In the genomic region with DNA sequence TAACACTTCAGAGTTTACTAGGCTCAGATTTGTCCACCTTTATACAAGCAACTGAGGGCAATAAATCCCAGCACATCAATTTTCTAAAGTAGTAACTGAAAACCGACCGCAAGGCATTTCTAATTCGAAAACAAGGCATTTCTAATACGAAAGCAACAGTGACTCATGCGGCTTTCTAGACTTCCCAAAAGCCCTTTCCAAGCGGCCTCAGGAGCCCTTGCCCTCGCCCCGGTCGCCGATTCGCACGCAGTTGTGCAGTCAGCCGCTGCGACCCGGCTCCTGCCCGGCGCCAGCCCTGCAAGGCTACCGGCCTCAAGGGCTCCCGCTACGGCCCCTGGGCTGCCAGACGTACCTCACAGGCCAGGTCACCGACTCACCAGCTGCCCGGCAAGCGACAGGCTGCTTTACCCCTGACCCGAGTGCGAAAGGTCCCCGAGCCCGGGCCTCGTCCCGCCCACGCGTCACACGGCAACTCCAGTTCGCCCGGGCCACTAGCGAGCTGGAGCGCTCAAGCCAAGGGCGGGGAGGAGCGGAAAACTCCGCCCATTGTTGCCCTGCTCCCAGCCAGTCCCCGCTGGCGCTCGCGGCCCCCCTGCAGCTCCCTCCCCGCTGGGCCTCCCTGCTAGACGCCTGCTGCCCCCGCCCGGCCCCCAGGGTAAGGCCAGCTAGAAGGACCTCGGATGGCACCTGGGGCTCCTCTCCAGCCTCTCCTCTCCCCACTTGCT, we compare ENCODE assay signal across 8 cellular contexts. TPM values are rescaled to one million over a fixed set of nuclear protein-coding genes. Genes with fewer than 3 reads are reported as not detected.
DNase-seq lines count a peak whose midpoint lies in the region; ATAC-seq and TF ChIP-seq lines count a peak whose summit lies in the region.

No MANE protein-coding gene starts in this region.

- ATAC-seq in GM21515 (IDR thresholded peaks at IDR 0.05; ENCODE audit: unreplicated experiment), result peak; percentile 90
- peak; percentile 99 for ATAC-seq in SK-N-SH treated with all-trans-retinoic acid at 6 μM for 48 hours
- ATAC-seq in Right ventricle myocardium inferior, result peak; percentile 96

- no peaks in the 10 kb centered on the region for H3K36me3 Mint-ChIP-seq in activated naive CD8-positive, alpha-beta T cell
- peaks cover 2% of the 10 kb centered on the region for H3K36me3 Mint-ChIP-seq in osteocyte (ENCODE audit: unreplicated experiment)

- H3K4me3 ChIP-seq in HUES6 (ENCODE audit: low read depth, low read length) (peak overlapping the region; percentile 85), thymus (ENCODE audit: low read length) (peak overlapping the region; percentile 62)

- peak overlapping the region; percentile 86 for H3K4me3 Mint-ChIP-seq in activated naive CD8-positive, alpha-beta T cell
- peak overlapping the region; percentile 81 for H3K4me3 Mint-ChIP-seq in osteocyte (ENCODE audit: unreplicated experiment)

- H3K9me3 Mint-ChIP-seq in activated naive CD8-positive, alpha-beta T cell (ENCODE audit: low read depth), result no peaks in the 10 kb centered on the region
- H3K9me3 Mint-ChIP-seq in osteocyte (ENCODE audit: unreplicated experiment), result no peaks in the 10 kb centered on the region

- H3K27ac Mint-ChIP-seq in activated naive CD8-positive, alpha-beta T cell, result peak overlapping the region; percentile 84
- H3K27ac Mint-ChIP-seq in osteocyte (ENCODE audit: unreplicated experiment), result peak overlapping the region; percentile 91

- TF ChIP-seq CTCF in osteocyte (IDR thresholded peaks at IDR 0.05), result no peak

- peaks cover 94% of the 10 kb centered on the region for H3K4me1 Mint-ChIP-seq in activated naive CD8-positive, alpha-beta T cell (ENCODE audit: low read depth)
- H3K4me1 Mint-ChIP-seq in osteocyte (ENCODE audit: unreplicated experiment), result peaks cover 62% of the 10 kb centered on the region

- H3K27ac ChIP-seq in HUES6 (ENCODE audit: low read depth, low read length) (peak overlapping the region; percentile 78; the same call in 1 of the 2 replicates), thymus (ENCODE audit: low read depth) (peak overlapping the region; percentile 75)

- H3K9ac ChIP-seq in HUES6 (ENCODE audit: low read length), result peak overlapping the region; percentile 86

- H3K9me3 ChIP-seq in HUES6 (ENCODE audit: control insufficient read depth, insufficient read depth, low read depth, low read length), result no peaks in the 10 kb centered on the region
- H3K9me3 ChIP-seq in thymus (ENCODE audit: control insufficient read depth), result no peaks in the 10 kb centered on the region

- DNase-seq in DMS153 treated with DMSO at 0.1 percent for 48 hours (lab: John Stamatoyannopoulos, UW; ENCODE audit: unreplicated experiment) (peak; percentile 81), Right ventricle myocardium inferior (ENCODE audit: missing footprints) (peak; percentile 96), osteocyte (ENCODE audit: extremely low spot score, unreplicated experiment) (peak; percentile 95)

- peaks cover 30% of the 10 kb centered on the region for H3K4me1 ChIP-seq in HUES6 (ENCODE audit: control insufficient read depth, insufficient read depth, low read length)
- H3K4me1 ChIP-seq in thymus (ENCODE audit: control insufficient read depth, insufficient read depth, low read length), result peaks cover 26% of the 10 kb centered on the region

- H3K27me3 Mint-ChIP-seq in activated naive CD8-positive, alpha-beta T cell, result no peaks in the 10 kb centered on the region
- no peaks in the 10 kb centered on the region for H3K27me3 Mint-ChIP-seq in osteocyte (ENCODE audit: unreplicated experiment)

- H3K27me3 ChIP-seq in HUES6 (ENCODE audit: control insufficient read depth, insufficient read depth, low read length), result no peaks in the 10 kb centered on the region
- H3K27me3 ChIP-seq in thymus (ENCODE audit: control insufficient read depth, insufficient read depth), result no peaks in the 10 kb centered on the region

- H3K36me3 ChIP-seq in HUES6 (ENCODE audit: control insufficient read depth, insufficient read depth, low read length) (no peaks in the 10 kb centered on the region), thymus (ENCODE audit: control insufficient read depth, insufficient read depth) (no peaks in the 10 kb centered on the region)

- intact Hi-C loops in Right ventricle myocardium inferior (cut with DNase I), result loop anchor here (10.0 kb wide), 2 partner anchors 48 to 1048 kb away; a partner anchor contains a TSS

- WGBS in thymus, result 3% methylated on average over 49 of the region's 49 CpGs

TF ChIP-seq in SK-N-SH treated with all-trans-retinoic acid at 6 μM for 48 hours, 23 proteins besides CTCF, POLR2A, EP300 and RAD21:
- TF ChIP-seq PPARA (CRISPR knock-in tag; IDR thresholded peaks at IDR 0.05; ENCODE audit: borderline replicate concordance) (no peak), ZFP3 (CRISPR knock-in tag; IDR thresholded peaks at IDR 0.05) (0 out of 2 replicates have a peak, but pooled peaks have one; percentile 13)

RNA-seq across cellular contexts. Expression of a gene that starts 7.3 kb away (rescaled TPM):
- total RNA-seq in Right ventricle myocardium inferior (284 TPM), osteocyte (106 and 109 TPM in 2 replicates)
- polyA plus RNA-seq in thymus, result 75.2 TPM

RNA-seq across cellular contexts. Expression of a gene that starts 22.9 kb away (rescaled TPM):
- not detected for total RNA-seq in Right ventricle myocardium inferior
- not detected in 2 replicates for total RNA-seq in osteocyte
- polyA plus RNA-seq in thymus, result 8.6 TPM

RNA-seq across cellular contexts. Expression of a gene that starts 50.9 kb away (rescaled TPM):
- total RNA-seq in Right ventricle myocardium inferior (86.1 TPM), osteocyte (61.1 and 64.0 TPM in 2 replicates)
- polyA plus RNA-seq in thymus, result 64.1 TPM

Comparison
In these comparisons a context has a peak if more than half of its experiments do, and no peak if none do; other contexts are left out.
1. Peak in every context shown above with its lines: DNase-seq, ATAC-seq, H3K4me3 ChIP-seq and H3K27ac ChIP-seq.